8 cellular contexts compared by ENCODE assay signal in the genomic region with DNA sequence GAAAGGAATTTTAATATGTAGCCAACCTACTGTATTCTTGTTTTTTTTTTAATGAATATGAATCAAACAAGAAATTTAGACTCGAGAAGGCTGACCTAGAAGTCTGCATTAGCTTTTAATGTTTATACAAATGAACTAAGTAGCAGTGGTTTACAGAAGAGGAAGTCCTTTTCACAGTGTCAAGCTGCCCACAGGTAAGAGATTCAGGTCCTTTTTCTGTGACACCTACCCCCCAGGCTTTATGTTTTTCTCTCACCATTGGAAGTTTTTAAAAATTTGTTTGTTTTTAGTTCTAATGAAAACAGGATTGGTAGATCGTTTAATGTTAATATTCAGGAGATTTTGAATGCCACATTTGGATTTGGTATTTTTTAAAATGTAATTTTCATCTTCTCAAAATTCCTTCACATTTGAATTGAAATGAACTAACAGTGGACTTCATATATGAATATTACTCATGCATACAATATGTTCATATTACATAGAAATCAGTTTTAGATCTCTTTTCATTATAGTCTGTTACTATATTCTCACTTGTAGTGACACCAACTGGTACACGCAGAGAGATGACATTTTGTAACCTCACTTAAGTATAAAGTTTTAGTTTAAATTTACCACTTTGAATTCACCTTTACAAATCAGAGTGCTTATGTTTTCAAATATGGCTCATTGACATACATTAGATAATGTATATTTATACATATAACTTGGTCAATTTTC. TPM values are rescaled to one million over a fixed set of nuclear protein-coding genes. Genes with fewer than 3 reads are reported as not detected.
DNase-seq lines count a peak whose midpoint lies in the region; ATAC-seq lines count a peak whose summit lies in the region.

No MANE protein-coding gene starts in this region.

- peak overlapping the region in 1 of 2 donors; percentile 49 for H3K4me3 ChIP-seq in muscle layer of colon (ENCODE audit: low read depth in 1 of 2, low read length in 2 of 2)

- no peak overlapping the region for H3K9ac ChIP-seq in muscle layer of colon (ENCODE audit: low read length)

- DNase-seq in activated naive CD4-positive, alpha-beta T cell treated with anti-CD3 and anti-CD28 coated beads, Interleukin-2, amount 10 ng/mL, durations not matched to agents 7 days and 5 days: no peak
- DNase-seq in activated naive CD4-positive, alpha-beta T cell (lab: John Stamatoyannopoulos, UW): no peak
- no peak for DNase-seq in activated naive CD4-positive, alpha-beta T cell treated with anti-CD3 and anti-CD28 coated beads, Interleukin-2, amount 50 U/mL, for 72 hours (ENCODE audit: low spot score in 2 of 2)
- no peak for DNase-seq in DMS53 treated with DMSO at 0.1 percent for 48 hours (lab: John Stamatoyannopoulos, UW; ENCODE audit: unreplicated experiment)
- DNase-seq in NCI-H146 treated with DMSO at 0.1 percent for 48 hours (lab: John Stamatoyannopoulos, UW; ENCODE audit: unreplicated experiment): no peak
- no peak for DNase-seq in SKM-1 treated with dmso at 0.1 percent for 144 hours (lab: John Stamatoyannopoulos, UW; ENCODE audit: unreplicated experiment)

- peak overlapping the region; percentile 17 for H3K27ac ChIP-seq in muscle layer of colon (ENCODE audit: low read depth, low read length)

- H3K27ac Mint-ChIP-seq in activated naive CD4-positive, alpha-beta T cell treated with anti-CD3 and anti-CD28 coated beads, Interleukin-2, amount 10 ng/mL, durations not matched to agents 7 days and 5 days: peak overlapping the region; percentile 99
- H3K27ac Mint-ChIP-seq in activated naive CD4-positive, alpha-beta T cell treated with anti-CD3 and anti-CD28 coated beads, Interleukin-2, amount 50 U/mL, for 72 hours: peak overlapping the region; percentile 87 to 96

- peak; percentile 52 for ATAC-seq in HG03135 (IDR thresholded peaks at IDR 0.05; ENCODE audit: unreplicated experiment)
- peak; percentile 11 to 35 for ATAC-seq in activated naive CD4-positive, alpha-beta T cell treated with anti-CD3 and anti-CD28 coated beads, Interleukin-2, amount 50 U/mL, for 72 hours

- H3K27me3 Mint-ChIP-seq in activated naive CD4-positive, alpha-beta T cell treated with anti-CD3 and anti-CD28 coated beads, Interleukin-2, amount 10 ng/mL, durations not matched to agents 7 days and 5 days: no peaks in the 10 kb centered on the region

- H3K27me3 ChIP-seq in muscle layer of colon (ENCODE audit: control insufficient read depth in 1 of 2, insufficient read depth in 2 of 2, low read length in 2 of 2): no peaks in the 10 kb centered on the region

- CTCF ChIA-PET in activated naive CD4-positive, alpha-beta T cell treated with anti-CD3 and anti-CD28 coated beads, Interleukin-2, amount 10 ng/mL, durations not matched to agents 7 days and 5 days (lab: Charles Lee): interaction anchor here (0.6 to 2.2 kb wide), 12 partner anchors 9 to 140 kb away, joined by 3 to 19 read pairs (median 5); a partner anchor contains a TSS

- peaks cover 82% of the 10 kb centered on the region for H3K4me1 Mint-ChIP-seq in activated naive CD4-positive, alpha-beta T cell treated with anti-CD3 and anti-CD28 coated beads, Interleukin-2, amount 10 ng/mL, durations not matched to agents 7 days and 5 days

- peaks cover 2% of the 10 kb centered on the region for H3K9me3 Mint-ChIP-seq in activated naive CD4-positive, alpha-beta T cell treated with anti-CD3 and anti-CD28 coated beads, Interleukin-2, amount 10 ng/mL, durations not matched to agents 7 days and 5 days
- peaks cover 5 to 6% of the 10 kb centered on the region in 2 donors for H3K9me3 Mint-ChIP-seq in activated naive CD4-positive, alpha-beta T cell treated with anti-CD3 and anti-CD28 coated beads, Interleukin-2, amount 50 U/mL, for 72 hours

- H3K9me3 ChIP-seq in muscle layer of colon (ENCODE audit: low read length): no peaks in the 10 kb centered on the region

- peaks cover 38% of the 10 kb centered on the region for H3K4me1 ChIP-seq in muscle layer of colon (ENCODE audit: insufficient read depth, low read length)

- H3K4me3 Mint-ChIP-seq in activated naive CD4-positive, alpha-beta T cell treated with anti-CD3 and anti-CD28 coated beads, Interleukin-2, amount 10 ng/mL, durations not matched to agents 7 days and 5 days: peak overlapping the region; percentile 87

- H3K36me3 Mint-ChIP-seq in activated naive CD4-positive, alpha-beta T cell treated with anti-CD3 and anti-CD28 coated beads, Interleukin-2, amount 10 ng/mL, durations not matched to agents 7 days and 5 days: peaks cover 43% of the 10 kb centered on the region
- H3K36me3 Mint-ChIP-seq in activated naive CD4-positive, alpha-beta T cell treated with anti-CD3 and anti-CD28 coated beads, Interleukin-2, amount 50 U/mL, for 72 hours: peaks cover 12 to 63% of the 10 kb centered on the region in 2 donors

- no peaks in the 10 kb centered on the region for H3K36me3 ChIP-seq in muscle layer of colon (ENCODE audit: insufficient read depth, low read length)

RNA-seq across cellular contexts. Expression of a gene that starts 29.7 kb away (rescaled TPM):
- 10 to 100 TPM; 78.1 to 85.5 TPM for total RNA-seq in activated naive CD4-positive, alpha-beta T cell treated with anti-CD3 and anti-CD28 coated beads, Interleukin-2, amount 50 U/mL, for 72 hours
